Comparison of ENCODE assay signal across 18 cellular contexts in the genomic region with DNA sequence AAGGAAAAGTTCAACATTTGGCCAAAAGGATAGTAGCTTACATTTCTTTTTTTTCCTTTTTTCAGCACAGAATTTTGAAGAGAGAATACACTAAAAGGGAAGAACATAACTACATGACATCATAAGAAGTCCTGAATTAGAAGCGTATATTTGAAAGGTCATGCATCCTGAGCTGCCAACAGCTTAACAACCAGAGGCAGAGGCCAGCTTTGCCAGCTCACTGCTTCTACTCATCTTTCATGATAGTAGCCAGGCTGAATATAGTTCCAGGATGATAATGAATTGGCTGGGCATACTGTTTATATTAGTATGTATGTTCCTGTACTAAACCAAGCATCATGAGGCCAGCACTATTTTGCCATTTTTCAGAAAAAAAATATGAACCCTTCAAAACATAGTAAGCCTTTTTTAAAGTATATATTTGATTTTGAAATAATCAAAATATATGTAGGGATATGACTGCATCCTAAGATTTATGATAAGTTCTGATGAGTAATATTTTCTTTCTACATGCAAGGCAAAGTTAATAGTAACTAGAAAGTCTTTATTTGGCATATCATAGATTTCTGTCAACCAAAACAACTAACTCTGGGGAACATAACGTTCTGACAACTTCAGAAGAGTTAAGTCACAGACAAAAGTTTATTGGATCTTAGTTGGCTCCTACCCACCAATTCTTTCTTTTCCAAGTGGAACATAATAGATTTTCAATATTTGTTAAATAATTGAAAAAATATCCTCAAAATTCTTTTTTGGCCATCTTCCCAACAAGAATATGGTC.
DNase-seq lines count a peak whose midpoint lies in the region; ATAC-seq lines count a peak whose summit lies in the region.
"Had no signal": no experiment of that assay in that cellular context is flagged by ENCODE, and none has a peak within 500 bp of the region (broad histone marks: within the 10 kb centered on the region; RNA-seq: fewer than 3 reads in every experiment).

No MANE protein-coding gene starts in this region.

- H3K27me3 ChIP-seq in ACC112 (ENCODE audit: insufficient read depth, low read length) (no peaks in the 10 kb centered on the region), neuron (ENCODE audit: insufficient read depth, low read length) (no peaks in the 10 kb centered on the region)

- H2AFZ ChIP-seq in ACC112 (ENCODE audit: low read length, unreplicated experiment) (no peak overlapping the region), neuron (ENCODE audit: low read depth, low read length) (peak overlapping the region; percentile 19)

- DNase-seq in M059J (ENCODE audit: low read depth) (peak; percentile 5), dedifferentiated amniotic fluid mesenchymal stem cell (ENCODE audit: extremely low spot score) (peak; percentile 21), NCI-H2029 (lab: John Stamatoyannopoulos, UW) (no peak), inferior parietal cortex (ENCODE audit: extremely low spot score) (no peak), GDM1 (lab: John Stamatoyannopoulos, UW) (no peak)
- DNase-seq: activated naive CD8-positive, alpha-beta T cell treated with anti-CD3 and anti-CD28 coated beads, Interleukin-2, amount 50 U/mL, for 24 hours; AML-193; DMS79 treated with DMSO at 0.1 percent for 48 hours; effector CD8-positive, alpha-beta T cell; head of caudate nucleus; KG1; stimulated activated CD8-positive, alpha-beta memory T cell treated with anti-CD3 and anti-CD28 coated beads, Interleukin-4, amount 100 ng/mL, for 48 hours had no signal

- no peak for ATAC-seq in HG02885 (IDR thresholded peaks at IDR 0.05; ENCODE audit: poor library complexity, unreplicated experiment)
- ATAC-seq: activated CD4-positive, CD25-positive, alpha-beta regulatory T cell treated with anti-CD3 and anti-CD28 coated beads, Interleukin-2, amount 50 U/mL, for 24 hours; activated naive CD8-positive, alpha-beta T cell treated with anti-CD3 and anti-CD28 coated beads, Interleukin-2, amount 50 U/mL, for 24 hours; GM12878; left lobe of liver had no signal

- H3K27ac ChIP-seq in ACC112 (ENCODE audit: low read depth, low read length) = peak overlapping the region; percentile 83

- no peaks in the 10 kb centered on the region for H3K36me3 ChIP-seq in ACC112 (ENCODE audit: insufficient read depth, low read length)
- H3K36me3 ChIP-seq in neuron (ENCODE audit: insufficient read depth, low read length) = no peaks in the 10 kb centered on the region

- peaks cover 7% of the 10 kb centered on the region for H3K79me2 ChIP-seq in ACC112 (ENCODE audit: control insufficient read depth, insufficient read depth, low read length, unreplicated experiment)

- H3K9me3 ChIP-seq in neuron (ENCODE audit: low read length) = no peaks in the 10 kb centered on the region

- H3K4me1 ChIP-seq in ACC112 (ENCODE audit: control insufficient read depth, insufficient read depth, low read length, unreplicated experiment) (peaks cover 29% of the 10 kb centered on the region), neuron (ENCODE audit: insufficient read depth, low read length) (peaks cover 12% of the 10 kb centered on the region)

- H3K4me3 ChIP-seq in ACC112 (ENCODE audit: low read depth, low read length) (0 out of 2 replicates have a peak overlapping the region, but pooled peaks have one; percentile 5), neuron (ENCODE audit: low read length) (no peak overlapping the region)
- H3K4me3 ChIP-seq: GM12878 had no signal

Comparison
In these comparisons a context has a peak if more than half of its experiments do, and no peak if none do; other contexts are left out.
1. DNase-seq: peak in M059J (single experiment) and dedifferentiated amniotic fluid mesenchymal stem cell (single experiment); none in NCI-H2029 (single experiment), inferior parietal cortex (single experiment) and GDM1 (single experiment).